ENCODE assay signal across 30 cellular contexts in the genomic region with DNA sequence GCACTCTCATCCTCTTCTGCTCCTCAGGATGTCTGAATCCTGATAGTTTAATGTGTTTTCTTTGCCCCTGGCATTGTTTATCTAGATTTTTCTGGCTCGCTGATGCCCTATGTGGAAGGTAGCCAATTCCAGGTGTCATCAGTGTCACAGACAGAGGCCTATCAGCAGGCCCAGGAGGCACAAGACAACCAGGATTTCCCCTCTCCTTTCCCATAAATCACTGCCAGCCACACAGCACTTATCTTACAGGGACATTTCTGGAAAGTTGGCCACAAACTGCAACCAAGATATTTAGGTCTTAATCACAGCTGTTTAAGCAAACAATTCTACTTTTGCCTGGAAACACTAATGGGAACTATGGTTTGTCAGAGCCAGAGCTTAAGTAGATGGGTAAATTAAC. TPM values are rescaled to one million over a fixed set of nuclear protein-coding genes. Genes with fewer than 3 reads are reported as not detected.
DNase-seq lines count a peak whose midpoint lies in the region; ATAC-seq and TF ChIP-seq lines count a peak whose summit lies in the region.
"Had no signal": no experiment of that assay in that cellular context is flagged by ENCODE, and none has a peak within 500 bp of the region (broad histone marks: within the 10 kb centered on the region; RNA-seq: fewer than 3 reads in every experiment).

No MANE protein-coding gene starts in this region.

- WGBS in right cardiac atrium, result 32% methylated on average over 1 of the region's 1 CpG
- WGBS in thyroid gland, 2 donors, result 0 to 33% methylated on average over 1 of the region's 1 CpG

- no peaks in the 10 kb centered on the region for H3K36me3 ChIP-seq in thyroid gland

- H3K27me3 ChIP-seq in right cardiac atrium (ENCODE audit: control insufficient read depth, insufficient read depth) (no peaks in the 10 kb centered on the region), thyroid gland (no peaks in the 10 kb centered on the region)
- H3K27me3 ChIP-seq: testis had no signal

- peak; percentile 72 to 83 for ATAC-seq in right cardiac atrium
- ATAC-seq in left ventricle myocardium superior, result no peak
- no peak for ATAC-seq in GM19455 (IDR thresholded peaks at IDR 0.05; ENCODE audit: unreplicated experiment)
- no peak for ATAC-seq in HG03175 (IDR thresholded peaks at IDR 0.05; ENCODE audit: unreplicated experiment)
- ATAC-seq: activated T-cell treated with anti-CD3 and anti-CD28 coated beads, Interleukin-2, amount 50 U/mL, for 72 hours; CD8-positive, alpha-beta T cell; SK-N-SH treated with all-trans-retinoic acid at 6 μM for 48 hours had no signal

- H3K4me3 ChIP-seq in right cardiac atrium (ENCODE audit: low read length), result no peak overlapping the region
- H3K4me3 ChIP-seq in thyroid gland (replicated peaks in 1 of 3), result no peak overlapping the region
- H3K4me3 ChIP-seq: testis had no signal

- H3K9me3 ChIP-seq in right cardiac atrium (ENCODE audit: control insufficient read depth, low read length) (no peaks in the 10 kb centered on the region), thyroid gland (no peaks in the 10 kb centered on the region)
- H3K9me3 ChIP-seq: testis had no signal

- no peak for TF ChIP-seq CTCF in VCaP (conservative IDR thresholded peaks at IDR 0.05)
- no peak for TF ChIP-seq CTCF in thyroid gland (IDR thresholded peaks at IDR 0.05)

- peaks cover 12% of the 10 kb centered on the region for H3K4me1 ChIP-seq in right cardiac atrium (ENCODE audit: control insufficient read depth, insufficient read depth, low read length)
- peaks cover 11 to 24% of the 10 kb centered on the region in 2 donors for H3K4me1 ChIP-seq in thyroid gland
- H3K4me1 ChIP-seq: testis had no signal

- no peak for DNase-seq in right cardiac atrium
- DNase-seq in left ventricle myocardium superior, result no peak
- peak; percentile 26 for DNase-seq in kidney tubule cell (ENCODE audit: low spot score)
- peak; percentile 17 to 21 for DNase-seq in thyroid gland
- DNase-seq in activated CD8-positive, alpha-beta memory T cell treated with anti-CD3 and anti-CD28 coated beads, Interleukin-2, amount 50 U/mL, for 4 hours, result no peak
- DNase-seq: activated CD4-positive, alpha-beta T cell treated with anti-CD3 and anti-CD28 coated beads, Interleukin-2, amount 50 U/mL, for 48 hours; activated CD4-positive, CD25-positive, alpha-beta regulatory T cell treated with anti-CD3 and anti-CD28 coated beads, Interleukin-2, amount 50 U/mL, for 72 hours; activated T-cell treated with anti-CD3 and anti-CD28 coated beads, Interleukin-2, amount 50 U/mL, for 72 hours; CD8-positive, alpha-beta T cell; HCEC 1CT; hypothalamus; left colon; mesendoderm; NCI-H1092; NCI-H1694 treated with DMSO at 0.1 percent for 48 hours; NCI-H2171 treated with DMSO at 0.1 percent for 48 hours; NCI-H510A; retina; Right ventricle myocardium superior; stimulated activated naive CD4-positive, alpha-beta T cell treated with Interleukin-2 at 50 U/mL for 16 hours; T-helper 2 cell; testis had no signal

- no peak for TF ChIP-seq POLR2A in thyroid gland (IDR thresholded peaks at IDR 0.05)

- intact Hi-C loops in right cardiac atrium (cut with DNase I) (no loop called here), left ventricle myocardium superior (cut with micrococcal nuclease) (no loop called here), thyroid gland (cut with DNase I) (no loop called here)

- H3K27ac ChIP-seq in right cardiac atrium (ENCODE audit: low read length), result no peak overlapping the region
- peak overlapping the region; percentile 64 for H3K27ac ChIP-seq in VCaP
- H3K27ac ChIP-seq in thyroid gland, result peak overlapping the region in 2 of 3 donors; percentile 29 to 63
- H3K27ac ChIP-seq: testis had no signal

RNA-seq across cellular contexts. Expression of gene ADGRF5, which starts 28.1 kb away (rescaled TPM):
- 10 to 100 TPM; 27.1 to 61.9 (median 40.4) TPM for total RNA-seq in right cardiac atrium
- polyA plus RNA-seq in right cardiac atrium, result 23.9 TPM
- 45.9 TPM for total RNA-seq in left ventricle myocardium superior
- total RNA-seq in thyroid gland, result 10 to 100 TPM; 33.2 to 85.3 (median 51.2) TPM
- total RNA-seq: activated T-cell treated with anti-CD3 and anti-CD28 coated beads, Interleukin-2, amount 50 U/mL, for 72 hours; CD8-positive, alpha-beta T cell; G401; HT-29; osteocyte had no signal
- polyA plus RNA-seq: neural cell had no signal

Comparison
In these comparisons a context has a peak if more than half of its experiments do, and no peak if none do; other contexts are left out.
1. ATAC-seq: peak in right cardiac atrium (2 of 2); none in left ventricle myocardium superior (single experiment), GM19455 (single experiment) and HG03175 (single experiment).
2. DNase-seq: peak in kidney tubule cell (single experiment) and thyroid gland (2 of 2); none in right cardiac atrium (0 of 3), left ventricle myocardium superior (single experiment) and activated CD8-positive, alpha-beta memory T cell treated with anti-CD3 and anti-CD28 coated beads, Interleukin-2, amount 50 U/mL, for 4 hours (single experiment).